1 cellular context compared by ENCODE assay signal in genomic region chr7:55054252-55054651, GRCh38.
TF ChIP-seq lines count a peak whose summit lies in the region.

No MANE protein-coding gene starts in this region.

TF ChIP-seq in IMR-90, 13 proteins besides CTCF, POLR2A, EP300 and RAD21:
- TF ChIP-seq CEBPB (IDR thresholded peaks at IDR 0.05; ENCODE audit: low read depth, low read length), result no peak
- TF ChIP-seq MAZ (IDR thresholded peaks at IDR 0.05; ENCODE audit: borderline replicate concordance, low read depth, low read length), result no peak
- no peak for TF ChIP-seq CHD1 (IDR thresholded peaks at IDR 0.05; ENCODE audit: low read depth, low read length)
- TF ChIP-seq SMC3 (IDR thresholded peaks at IDR 0.05; ENCODE audit: low read depth, low read length), result no peak
- no peak for TF ChIP-seq ELK1 (IDR thresholded peaks at IDR 0.05; ENCODE audit: borderline replicate concordance, low read depth, low read length)
- TF ChIP-seq RCOR1 (IDR thresholded peaks at IDR 0.05; ENCODE audit: insufficient replicate concordance, low read length), result no peak
- no peak for TF ChIP-seq MAFK (IDR thresholded peaks at IDR 0.05; ENCODE audit: low read depth, low read length)
- no peak for TF ChIP-seq MXI1 (IDR thresholded peaks at IDR 0.05; ENCODE audit: borderline replicate concordance, low read depth, low read length)
- TF ChIP-seq NFE2L2 (IDR thresholded peaks at IDR 0.05; ENCODE audit: low read depth, low read length), result no peak
- no peak for TF ChIP-seq RFX5 (IDR thresholded peaks at IDR 0.05; ENCODE audit: low read depth, low read length)
